Comparison of ENCODE assay signal across 30 cellular contexts in the genomic region with DNA sequence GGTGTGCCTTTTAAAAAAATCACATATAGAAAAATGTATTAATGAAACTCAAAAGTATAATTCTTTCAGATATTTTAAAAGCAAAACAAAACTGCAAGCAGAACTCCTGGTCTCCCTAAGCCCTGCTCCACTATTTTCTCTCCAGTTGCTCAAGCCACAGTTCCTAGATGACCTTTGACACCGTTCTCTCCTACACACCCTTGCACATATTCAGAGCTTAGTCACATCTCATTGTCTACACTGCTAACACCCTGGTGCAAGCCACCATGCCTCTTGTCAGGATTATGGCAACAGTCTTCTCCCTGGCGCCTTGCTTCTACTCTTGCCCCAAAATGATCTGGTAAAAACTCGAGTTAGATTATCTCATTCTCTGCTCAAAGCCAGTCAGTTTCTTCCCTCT. TPM values are rescaled to one million over a fixed set of nuclear protein-coding genes. Genes with fewer than 3 reads are reported as not detected.
DNase-seq lines count a peak whose midpoint lies in the region; ATAC-seq and TF ChIP-seq lines count a peak whose summit lies in the region.
"Had no signal": no experiment of that assay in that cellular context is flagged by ENCODE, and none has a peak within 500 bp of the region (broad histone marks: within the 10 kb centered on the region; RNA-seq: fewer than 3 reads in every experiment).

No MANE protein-coding gene starts in this region.

- DNase-seq in GM23248 (peak; percentile 11), Panc1 (ENCODE audit: low read depth, low spot score) (no peak), fibroblast of pulmonary artery (ENCODE audit: low read depth) (peak; percentile 33), neural progenitor cell (ENCODE audit: low spot score) (peak; percentile 41), HuH-7.5 (ENCODE audit: low spot score) (no peak)
- DNase-seq: activated CD4-positive, alpha-beta T cell treated with anti-CD3 and anti-CD28 coated beads for 36 hours; activated T-cell treated with anti-CD3 and anti-CD28 coated beads for 4 hours; aorta; CD4-positive, alpha-beta T cell; DND-41; effector memory CD4-positive, alpha-beta T cell; gastrocnemius medialis; H9; Karpas-422; kidney glomerular epithelial cell; MV-4-11; NCI-H146; NCI-H2107; NCI-H748 treated with DMSO at 0.1 percent for 48 hours; stimulated activated CD4-positive, alpha-beta T cell treated with anti-CD3 and anti-CD28 coated beads, Interleukin-15, amount 100 ng/mL, for 24 hours; T1000 had no signal

- no peaks in the 10 kb centered on the region for H3K9me3 ChIP-seq in GM23248 (ENCODE audit: low read depth)
- H3K9me3 ChIP-seq in Panc1 (ENCODE audit: control insufficient read depth, insufficient read depth, low read depth, low read length) = no peaks in the 10 kb centered on the region
- no peaks in the 10 kb centered on the region for H3K9me3 ChIP-seq in neural progenitor cell (ENCODE audit: low read depth)
- H3K9me3 ChIP-seq: gastrocnemius medialis had no signal

- no peak overlapping the region for H3K4me2 ChIP-seq in GM23248 (ENCODE audit: unreplicated experiment)
- H3K4me2 ChIP-seq in neural progenitor cell = peak overlapping the region; percentile 27

- peaks cover 5% of the 10 kb centered on the region for H3K9me3 Mint-ChIP-seq in neural progenitor cell
- H3K9me3 Mint-ChIP-seq: activated naive CD4-positive, alpha-beta T cell treated with anti-CD3 and anti-CD28 coated beads, Interleukin-2, amount 50 U/mL, for 72 hours; CD4-positive, alpha-beta T cell; natural killer cell treated with Interleukin-12 subunit alpha and Interleukin-12 subunit beta and Interleukin-15 and Interleukin-18, amount 100 ng/mL, for 72 hours had no signal

- peaks cover 2% of the 10 kb centered on the region for H3K27me3 Mint-ChIP-seq in neural progenitor cell (ENCODE audit: insufficient read depth, low read depth)
- H3K27me3 Mint-ChIP-seq: activated CD4-positive, alpha-beta T cell treated with anti-CD3 and anti-CD28 coated beads for 36 hours; stimulated activated memory B cell treated with anti-CD40 and anti-IgM and Interleukin-4, amounts not matched to agents 10 μg/mL and 1 μg/mL and 100 μg/mL, for 72 hours had no signal

- H3K27ac ChIP-seq in GM23248 (no peak overlapping the region), Panc1 (ENCODE audit: low read length) (peak overlapping the region; percentile 60; the same call in 1 of the 2 replicates), neural progenitor cell (no peak overlapping the region)
- H3K27ac ChIP-seq: gastrocnemius medialis, HL-60, VCaP had no signal

- intact Hi-C loops in Panc1 (cut with micrococcal nuclease; ENCODE audit: unreplicated experiment) = no loop called here

- H3K4me1 Mint-ChIP-seq in neural progenitor cell = peaks cover 16% of the 10 kb centered on the region
- H3K4me1 Mint-ChIP-seq: activated CD4-positive, alpha-beta T cell treated with anti-CD3 and anti-CD28 coated beads for 36 hours; stimulated activated memory B cell treated with anti-CD40 and anti-IgM and Interleukin-4, amounts not matched to agents 10 μg/mL and 1 μg/mL and 100 μg/mL, for 72 hours had no signal

- ATAC-seq in Panc1 = peak; percentile 67
- ATAC-seq in GM18873 (IDR thresholded peaks at IDR 0.05; ENCODE audit: low FRiP score, unreplicated experiment) = no peak
- ATAC-seq in GM18498 (IDR thresholded peaks at IDR 0.05; ENCODE audit: unreplicated experiment) = no peak
- ATAC-seq in GM19351 (IDR thresholded peaks at IDR 0.05; ENCODE audit: unreplicated experiment) = no peak
- ATAC-seq: activated CD4-positive, alpha-beta T cell treated with anti-CD3 and anti-CD28 coated beads for 36 hours; activated naive CD4-positive, alpha-beta T cell treated with anti-CD3 and anti-CD28 coated beads, Interleukin-2, amount 50 U/mL, for 72 hours; gastrocnemius medialis; natural killer cell treated with Interleukin-12 subunit alpha and Interleukin-12 subunit beta and Interleukin-15 and Interleukin-18, amount 100 ng/mL, for 72 hours; stimulated activated memory B cell treated with anti-CD40 and anti-IgM and Interleukin-4, amounts not matched to agents 10 μg/mL and 1 μg/mL and 100 μg/mL, for 72 hours had no signal

- H3K27ac Mint-ChIP-seq in neural progenitor cell = no peak overlapping the region
- H3K27ac Mint-ChIP-seq: activated CD4-positive, alpha-beta T cell treated with anti-CD3 and anti-CD28 coated beads for 36 hours; activated naive CD4-positive, alpha-beta T cell treated with anti-CD3 and anti-CD28 coated beads, Interleukin-2, amount 50 U/mL, for 72 hours; CD4-positive, alpha-beta T cell; natural killer cell treated with Interleukin-12 subunit alpha and Interleukin-12 subunit beta and Interleukin-15 and Interleukin-18, amount 100 ng/mL, for 72 hours; stimulated activated memory B cell treated with anti-CD40 and anti-IgM and Interleukin-4, amounts not matched to agents 10 μg/mL and 1 μg/mL and 100 μg/mL, for 72 hours had no signal

- WGBS in GM23248 (ENCODE audit: low coverage in 1 of 2, low lambda C conversion rate in 2 of 2, missing lambda C conversion rate in 2 of 2), 2 experiments = 54 to 57% methylated on average over 3 of the region's 3 CpGs

- no peak overlapping the region for H3K4me3 ChIP-seq in GM23248
- no peak overlapping the region for H3K4me3 ChIP-seq in Panc1 (ENCODE audit: low read depth in 2 of 2, low read length in 2 of 2)
- H3K4me3 ChIP-seq in fibroblast of pulmonary artery (replicated peaks; ENCODE audit: low read depth, low read length) = no peak overlapping the region
- no peak overlapping the region for H3K4me3 ChIP-seq in neural progenitor cell
- H3K4me3 ChIP-seq: gastrocnemius medialis, lung had no signal

- H3K36me3 ChIP-seq in GM23248 (ENCODE audit: low read depth) = no peaks in the 10 kb centered on the region
- H3K36me3 ChIP-seq in Panc1 (ENCODE audit: control insufficient read depth, insufficient read depth, low read length) = no peaks in the 10 kb centered on the region
- no peaks in the 10 kb centered on the region for H3K36me3 ChIP-seq in neural progenitor cell
- H3K36me3 ChIP-seq: gastrocnemius medialis had no signal

- no peaks in the 10 kb centered on the region for H3K79me2 ChIP-seq in GM23248 (ENCODE audit: insufficient read depth)
- no peaks in the 10 kb centered on the region for H3K79me2 ChIP-seq in neural progenitor cell (ENCODE audit: low read depth)

- no peaks in the 10 kb centered on the region for H4K20me1 ChIP-seq in GM23248 (ENCODE audit: insufficient read depth)
- no peaks in the 10 kb centered on the region for H4K20me1 ChIP-seq in neural progenitor cell (ENCODE audit: low read depth)

- TF ChIP-seq CTCF in Panc1 (IDR thresholded peaks at IDR 0.05) = no peak
- no peak for TF ChIP-seq CTCF in fibroblast of pulmonary artery (IDR thresholded peaks at IDR 0.05; ENCODE audit: low read length, missing control alignments)
- no peak for TF ChIP-seq CTCF in neural progenitor cell (IDR thresholded peaks at IDR 0.05)

- H2AFZ ChIP-seq in GM23248 = no peak overlapping the region
- H2AFZ ChIP-seq in neural progenitor cell (replicated peaks) = peak overlapping the region; percentile 68

- H3K36me3 Mint-ChIP-seq in neural progenitor cell = no peaks in the 10 kb centered on the region
- H3K36me3 Mint-ChIP-seq: activated naive CD4-positive, alpha-beta T cell treated with anti-CD3 and anti-CD28 coated beads, Interleukin-2, amount 50 U/mL, for 72 hours; natural killer cell treated with Interleukin-12 subunit alpha and Interleukin-12 subunit beta and Interleukin-15 and Interleukin-18, amount 100 ng/mL, for 72 hours; stimulated activated memory B cell treated with anti-CD40 and anti-IgM and Interleukin-4, amounts not matched to agents 10 μg/mL and 1 μg/mL and 100 μg/mL, for 72 hours had no signal

- H3K9me2 ChIP-seq in GM23248 (ENCODE audit: insufficient read depth) = no peaks in the 10 kb centered on the region

- POLR2A ChIA-PET in Panc1 (lab: Charles Lee) = no interaction called here

- H3K27me3 ChIP-seq in GM23248 (replicated peaks; ENCODE audit: insufficient read depth) (no peaks in the 10 kb centered on the region), Panc1 (ENCODE audit: control insufficient read depth, insufficient read depth, low read length) (no peaks in the 10 kb centered on the region), neural progenitor cell (no peaks in the 10 kb centered on the region)
- H3K27me3 ChIP-seq: gastrocnemius medialis had no signal

- in situ Hi-C loops in GM23248 (cut with MboI) = no loop called here
- in situ Hi-C loops in Panc1 (cut with HindIII; ENCODE audit: low pct_unique_long_range_greater_than_20kb, low sequenced_read_pairs) = no loop called here

- H3K4me1 ChIP-seq in GM23248 (ENCODE audit: insufficient read depth) (peaks cover 13% of the 10 kb centered on the region), Panc1 (ENCODE audit: control insufficient read depth, insufficient read depth, low read length) (peaks cover 7% of the 10 kb centered on the region), neural progenitor cell (peaks cover 13% of the 10 kb centered on the region)
- H3K4me1 ChIP-seq: gastrocnemius medialis had no signal

- BruUV-seq in Panc1 (replicated peaks; lab: Mats Ljungman, UMichigan) = no TSS peak

- H3F3A ChIP-seq in GM23248 (ENCODE audit: insufficient read depth) (no peaks in the 10 kb centered on the region; the same call in 1 of the 2 replicates), neural progenitor cell (ENCODE audit: low read depth) (peaks cover 3% of the 10 kb centered on the region)

- no peak overlapping the region for H3K9ac ChIP-seq in GM23248
- no peak overlapping the region for H3K9ac ChIP-seq in neural progenitor cell

- CTCF ChIA-PET in Panc1 (lab: Charles Lee) = no interaction called here

- no peak overlapping the region for H3K4me3 Mint-ChIP-seq in neural progenitor cell
- H3K4me3 Mint-ChIP-seq: activated CD4-positive, alpha-beta T cell treated with anti-CD3 and anti-CD28 coated beads for 36 hours; CD4-positive, alpha-beta T cell; H9; natural killer cell treated with Interleukin-12 subunit alpha and Interleukin-12 subunit beta and Interleukin-15 and Interleukin-18, amount 100 ng/mL, for 72 hours; stimulated activated memory B cell treated with anti-CD40 and anti-IgM and Interleukin-4, amounts not matched to agents 10 μg/mL and 1 μg/mL and 100 μg/mL, for 72 hours had no signal

RNA-seq across cellular contexts. Expression of a gene that starts 50.2 kb away (rescaled TPM):
- total RNA-seq in GM23248 (2014; rRNA removed; shearing (Covaris generic)) = 12.0 and 20.9 TPM in 2 replicates
- polyA plus RNA-seq in GM23248 (2016; fragmentation: Nextera tagmentation; extraction: Ambion mirVana) = 12.6 and 13.3 TPM in 2 replicates
- total RNA-seq in Panc1 (2021; ENCODE audit: unreplicated experiment) (19.3 TPM), neural progenitor cell (ENCODE audit: low replicate concordance) (30.3 and 32.0 TPM in 2 replicates)
- 7.8 TPM for polyA plus RNA-seq in Panc1 (2012; ENCODE audit: insufficient read length)
- total RNA-seq: CD4-positive, alpha-beta T cell had no signal

Comparison
In these comparisons a context has a peak if more than half of its experiments do, and no peak if none do; other contexts are left out.
1. DNase-seq: peak in GM23248 (single experiment), fibroblast of pulmonary artery (single experiment) and neural progenitor cell (single experiment); none in Panc1 (single experiment) and HuH-7.5 (single experiment).